In the genomic region with DNA sequence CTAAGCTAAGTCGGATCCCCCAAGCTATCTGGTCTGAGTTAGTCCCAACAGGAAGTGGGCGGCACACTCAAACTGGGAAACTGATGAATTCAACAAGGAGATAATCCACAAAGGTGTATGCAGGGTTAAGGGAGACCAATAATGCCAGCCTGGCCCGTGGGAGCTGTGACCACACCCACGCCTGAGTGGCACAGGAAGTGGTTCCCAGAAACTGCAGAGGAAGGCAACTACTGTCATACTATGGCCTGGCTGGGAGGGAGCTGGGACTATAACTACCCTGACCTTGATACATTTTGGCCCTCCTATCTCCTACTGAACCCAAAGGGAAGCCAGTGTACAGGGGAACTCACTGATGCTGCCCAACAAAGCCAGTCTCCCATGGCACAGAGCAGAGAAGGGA, we compare ENCODE assay signal across 17 cellular contexts.
"Had no signal": no experiment of that assay in that cellular context is flagged by ENCODE, and none has a peak within 500 bp of the region (broad histone marks: within the 10 kb centered on the region; RNA-seq: fewer than 3 reads in every experiment).

No MANE protein-coding gene starts in this region.

- H3K36me3 Mint-ChIP-seq: natural killer cell; stimulated activated naive B cell treated with anti-CD40 and anti-IgM and Interleukin-4, amounts not matched to agents 10 μg/mL and 1 μg/mL and 100 μg/mL, for 72 hours had no signal

- H3K4me3 ChIP-seq: left lung, transverse colon had no signal

- DNase-seq: activated CD4-positive, alpha-beta T cell treated with anti-CD3 and anti-CD28 coated beads for 48 hours; activated gamma-delta T cell; activated T-cell treated with anti-CD3 and anti-CD28 coated beads, Interleukin-2, amount 50 U/mL, for 4 hours; aorta; cerebellar nuclear complex; effector CD8-positive, alpha-beta T cell; foreskin fibroblast; hippocampal formation; kidney; left lung; natural killer cell; retina; stimulated activated CD4-positive, alpha-beta T cell treated with anti-CD3 and anti-CD28 coated beads, Interleukin-12 subunit alpha, Interleukin-12 subunit beta, amount 100 ng/mL, for 4 hours; stimulated activated CD4-positive, alpha-beta T cell treated with anti-CD3 and anti-CD28 coated beads, Interleukin-2, amount 100 ng/mL, for 48 hours; stimulated activated naive B cell treated with anti-CD40 and anti-IgM and Interleukin-4, amounts not matched to agents 10 μg/mL and 1 μg/mL and 100 μg/mL, for 72 hours; transverse colon had no signal

- H3K4me1 Mint-ChIP-seq: stimulated activated naive B cell treated with anti-CD40 and anti-IgM and Interleukin-4, amounts not matched to agents 10 μg/mL and 1 μg/mL and 100 μg/mL, for 72 hours had no signal

- H3K27me3 ChIP-seq: left lung, transverse colon had no signal

- H3K9me3 ChIP-seq: left lung, transverse colon had no signal

- H3K36me3 ChIP-seq: left lung, transverse colon had no signal

- H3K27ac ChIP-seq: left lung, transverse colon had no signal

- H3K4me3 Mint-ChIP-seq: activated T-cell treated with anti-CD3 and anti-CD28 coated beads, Interleukin-2, amount 50 U/mL, for 4 hours; natural killer cell; stimulated activated naive B cell treated with anti-CD40 and anti-IgM and Interleukin-4, amounts not matched to agents 10 μg/mL and 1 μg/mL and 100 μg/mL, for 72 hours; T-helper 2 cell treated with Interferon-gamma antibody and Interleukin-4, amounts not matched to agents 5 μg/mL and 100 μg/mL, for 36 hours had no signal

- H3K9me3 Mint-ChIP-seq: activated T-cell treated with anti-CD3 and anti-CD28 coated beads, Interleukin-2, amount 50 U/mL, for 4 hours; natural killer cell; T-helper 2 cell treated with Interferon-gamma antibody and Interleukin-4, amounts not matched to agents 5 μg/mL and 100 μg/mL, for 36 hours had no signal

- H3K4me1 ChIP-seq: left lung, transverse colon had no signal

- H3K27ac Mint-ChIP-seq: natural killer cell; stimulated activated naive B cell treated with anti-CD40 and anti-IgM and Interleukin-4, amounts not matched to agents 10 μg/mL and 1 μg/mL and 100 μg/mL, for 72 hours; T-helper 2 cell treated with Interferon-gamma antibody and Interleukin-4, amounts not matched to agents 5 μg/mL and 100 μg/mL, for 36 hours had no signal
